In genomic region chr2:128365217-128365905, GRCh38 we compare ENCODE assay signal across 1 cellular context.
TF ChIP-seq lines count a peak whose summit lies in the region.

No MANE protein-coding gene starts in this region.

TF ChIP-seq in HEK293, 187 proteins besides CTCF, POLR2A, EP300 and RAD21:
- TF ChIP-seq KLF9 (tag by site-specific recombination; IDR thresholded peaks at IDR 0.05; ENCODE audit: low read depth): no peak
- no peak for TF ChIP-seq MEIS1 (CRISPR knock-in tag; IDR thresholded peaks at IDR 0.05; ENCODE audit: borderline replicate concordance)
- peak; percentile 41; the same call in 1 of the 2 replicates for TF ChIP-seq ZIC2 (tag by site-specific recombination; IDR thresholded peaks at IDR 0.05)
- TF ChIP-seq ZNF132 (tag by site-specific recombination; IDR thresholded peaks at IDR 0.05; ENCODE audit: borderline replicate concordance): no peak
